In the genomic region with DNA sequence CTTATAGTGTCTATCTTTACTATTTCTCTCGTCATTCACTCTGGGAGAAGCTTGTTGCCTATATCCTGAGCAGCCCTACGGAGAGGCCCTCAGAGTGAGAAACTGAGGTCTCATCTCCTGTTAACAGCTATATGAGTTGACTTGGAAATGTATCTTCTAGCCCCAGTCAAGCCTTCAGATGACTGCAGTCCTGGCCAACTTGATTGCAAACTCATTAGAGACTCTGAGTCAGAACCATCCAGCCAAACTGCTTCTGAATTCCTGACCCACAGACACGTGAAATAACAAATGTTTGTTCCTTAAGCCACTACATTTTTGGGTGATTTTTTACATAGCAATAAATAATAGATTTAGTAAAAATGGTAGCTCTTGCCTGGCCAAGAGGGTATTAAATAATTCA, we compare ENCODE assay signal across 28 cellular contexts. TPM values are rescaled to one million over a fixed set of nuclear protein-coding genes. Genes with fewer than 3 reads are reported as not detected.
DNase-seq lines count a peak whose midpoint lies in the region; ATAC-seq and TF ChIP-seq lines count a peak whose summit lies in the region.
"Had no signal": no experiment of that assay in that cellular context is flagged by ENCODE, and none has a peak within 500 bp of the region (broad histone marks: within the 10 kb centered on the region; RNA-seq: fewer than 3 reads in every experiment).

No MANE protein-coding gene starts in this region.

- TF ChIP-seq CTCF in epithelial cell of esophagus (IDR thresholded peaks at IDR 0.05; ENCODE audit: insufficient read depth, low read depth, low read length, missing control alignments) (no peak), colonic mucosa (IDR thresholded peaks at IDR 0.05) (no peak)

- no peaks in the 10 kb centered on the region for H3K27me3 ChIP-seq in colonic mucosa

- H3K4me1 ChIP-seq in colonic mucosa = no peaks in the 10 kb centered on the region

- no peak overlapping the region for H3K9ac ChIP-seq in colonic mucosa (ENCODE audit: low read depth in 2 of 2, low read length in 2 of 2)

- H3K4me3 Mint-ChIP-seq in activated CD8-positive, alpha-beta memory T cell treated with anti-CD3 and anti-CD28 coated beads, Interleukin-2, amount 10 ng/mL, durations not matched to agents 7 days and 5 days = no peak overlapping the region

- no peak overlapping the region for H3K4me3 ChIP-seq in epithelial cell of esophagus (ENCODE audit: low read length)
- no peak overlapping the region for H3K4me3 ChIP-seq in colonic mucosa
- H3K4me3 ChIP-seq: GM12878, HAP-1, K562, SK-N-MC had no signal

- ATAC-seq in activated CD8-positive, alpha-beta memory T cell treated with anti-CD3 and anti-CD28 coated beads, Interleukin-2, amount 10 ng/mL, durations not matched to agents 7 days and 5 days = no peak
- ATAC-seq in left colon = no peak
- ATAC-seq: GM12878, K562, Panc1 had no signal

- peaks cover 4% of the 10 kb centered on the region for H3K36me3 Mint-ChIP-seq in activated CD8-positive, alpha-beta memory T cell treated with anti-CD3 and anti-CD28 coated beads, Interleukin-2, amount 10 ng/mL, durations not matched to agents 7 days and 5 days

- H3K9me3 Mint-ChIP-seq in activated CD8-positive, alpha-beta memory T cell treated with anti-CD3 and anti-CD28 coated beads, Interleukin-2, amount 10 ng/mL, durations not matched to agents 7 days and 5 days (ENCODE audit: low read depth) = no peaks in the 10 kb centered on the region

- CTCF ChIA-PET in activated CD8-positive, alpha-beta memory T cell treated with anti-CD3 and anti-CD28 coated beads, Interleukin-2, amount 10 ng/mL, durations not matched to agents 7 days and 5 days (lab: Charles Lee) = interaction anchor here (0.8 kb wide), 1 partner anchor 519 kb away, joined by 4 read pairs; no protein-coding TSS in a partner anchor

- H3K27ac Mint-ChIP-seq in activated CD8-positive, alpha-beta memory T cell treated with anti-CD3 and anti-CD28 coated beads, Interleukin-2, amount 10 ng/mL, durations not matched to agents 7 days and 5 days = no peak overlapping the region

- H3K27ac ChIP-seq in colonic mucosa = no peak overlapping the region
- H3K27ac ChIP-seq: SK-N-MC had no signal

- no peaks in the 10 kb centered on the region for H3K27me3 Mint-ChIP-seq in activated CD8-positive, alpha-beta memory T cell treated with anti-CD3 and anti-CD28 coated beads, Interleukin-2, amount 10 ng/mL, durations not matched to agents 7 days and 5 days

- H3K9me3 ChIP-seq in colonic mucosa = no peaks in the 10 kb centered on the region
- H3K9me3 ChIP-seq: HAP-1 had no signal

- H3K4me1 Mint-ChIP-seq in activated CD8-positive, alpha-beta memory T cell treated with anti-CD3 and anti-CD28 coated beads, Interleukin-2, amount 10 ng/mL, durations not matched to agents 7 days and 5 days = peaks cover 10% of the 10 kb centered on the region

- DNase-seq in activated CD8-positive, alpha-beta memory T cell treated with anti-CD3 and anti-CD28 coated beads for 24 hours = peak; percentile 11
- no peak for DNase-seq in activated CD8-positive, alpha-beta memory T cell treated with anti-CD3 and anti-CD28 coated beads, Interleukin-2, amount 10 ng/mL, durations not matched to agents 7 days and 5 days
- DNase-seq in HCEC 1CT = peak; percentile 21
- peak; percentile 48 for DNase-seq in epithelial cell of esophagus (ENCODE audit: low read depth)
- no peak for DNase-seq in left colon
- no peak for DNase-seq in posterior vena cava (ENCODE audit: low spot score)
- DNase-seq in colonic mucosa = no peak
- DNase-seq: 8988T, ACHN, GDM1, GOT3, Kasumi-1, NCI-H1092 treated with DMSO at 0.1 percent for 48 hours, NCI-H1436, NCI-H187, NCI-H2081 treated with DMSO at 0.1 percent for 48 hours, NCI-H2171, NCI-H226, NCI-H510A, NCI-H69, SIG-M5 had no signal

- intact Hi-C loops in left colon (cut with DNase I, micrococcal nuclease) = no loop called here
- intact Hi-C loops in posterior vena cava (cut with DNase I) = no loop called here
- intact Hi-C loops in colonic mucosa (cut with DNase I) = no loop called here

- H3K36me3 ChIP-seq in colonic mucosa = no peaks in the 10 kb centered on the region

RNA-seq across cellular contexts. Expression of gene ZBED6, which starts 3.9 kb away (rescaled TPM):
- 10 to 100 TPM; 18.6 to 21.1 TPM for total RNA-seq in activated CD8-positive, alpha-beta memory T cell treated with anti-CD3 and anti-CD28 coated beads, Interleukin-2, amount 10 ng/mL, durations not matched to agents 7 days and 5 days
- total RNA-seq in left colon = 10 to 100 TPM; 24.4 to 26.7 TPM
- 10 to 100 TPM; 27.0 to 33.8 TPM for total RNA-seq in posterior vena cava
- total RNA-seq in colonic mucosa = 10 to 100 TPM; 21.9 to 33.9 TPM

RNA-seq across cellular contexts. Expression of gene ZC3H11A, which starts 3.9 kb away (rescaled TPM):
- total RNA-seq in activated CD8-positive, alpha-beta memory T cell treated with anti-CD3 and anti-CD28 coated beads, Interleukin-2, amount 10 ng/mL, durations not matched to agents 7 days and 5 days = 10 to 100 TPM; 98.5 to 99.5 TPM
- total RNA-seq in left colon (10 to 100 TPM; 65.0 to 71.9 TPM), posterior vena cava (10 to 100 TPM; 58.1 to 58.7 TPM), colonic mucosa (10 to 100 TPM; 52.6 to 73.6 TPM)

RNA-seq across cellular contexts. Expression of gene LAX1, which starts 26.5 kb away (rescaled TPM):
- total RNA-seq in activated CD8-positive, alpha-beta memory T cell treated with anti-CD3 and anti-CD28 coated beads, Interleukin-2, amount 10 ng/mL, durations not matched to agents 7 days and 5 days = 10 to 100 TPM; 20.3 to 22.3 TPM
- total RNA-seq in left colon (1 to 10 TPM in 1 of 2 donors, under 1 TPM in 1; 0.98 to 3.5 TPM), posterior vena cava (under 1 TPM; 0.81 to 0.83 TPM), colonic mucosa (1 to 10 TPM; 1.2 to 1.3 TPM)
- total RNA-seq: HT-29, K562, M059J had no signal

Comparison
In these comparisons a context has a peak if more than half of its experiments do, and no peak if none do; other contexts are left out.
1. DNase-seq: peak in activated CD8-positive, alpha-beta memory T cell treated with anti-CD3 and anti-CD28 coated beads for 24 hours (single experiment), HCEC 1CT (single experiment) and epithelial cell of esophagus (single experiment); none in activated CD8-positive, alpha-beta memory T cell treated with anti-CD3 and anti-CD28 coated beads, Interleukin-2, amount 10 ng/mL, durations not matched to agents 7 days and 5 days (single experiment), left colon (0 of 2), posterior vena cava (single experiment) and colonic mucosa (single experiment).
2. RNA of gene LAX1, which starts 26.5 kb away (total RNA-seq): 20.3 to 22.3 TPM in activated CD8-positive, alpha-beta memory T cell treated with anti-CD3 and anti-CD28 coated beads, Interleukin-2, amount 10 ng/mL, durations not matched to agents 7 days and 5 days; 0.98 to 3.5 TPM in left colon, 1.2 to 1.3 TPM in colonic mucosa and 0.81 to 0.83 TPM in posterior vena cava; every median in the first group is over 4 times any median in the second.